Comparison of ENCODE assay signal across 8 cellular contexts in genomic region chr17:21239680-21240374, GRCh38. TPM values are rescaled to one million over a fixed set of nuclear protein-coding genes. Genes with fewer than 3 reads are reported as not detected.
DNase-seq lines count a peak whose midpoint lies in the region; ATAC-seq and TF ChIP-seq lines count a peak whose summit lies in the region.
"Had no signal": no experiment of that assay in that cellular context is flagged by ENCODE, and none has a peak within 500 bp of the region (broad histone marks: within the 10 kb centered on the region; RNA-seq: fewer than 3 reads in every experiment).

No MANE protein-coding gene starts in this region.

- peaks cover 0 to 35% (median 21%) of the 10 kb centered on the region in 4 donors for H3K36me3 ChIP-seq in esophagus muscularis mucosa

- peaks cover 5 to 21% (median 16%) of the 10 kb centered on the region in 4 donors for H3K4me1 ChIP-seq in esophagus muscularis mucosa

- no peaks in the 10 kb centered on the region for H3K36me3 Mint-ChIP-seq in nephron (ENCODE audit: low read depth)

- TF ChIP-seq CTCF in choroid plexus epithelial cell (conservative IDR thresholded peaks at IDR 0.05; ENCODE audit: low read depth, low read length) (peak; percentile 67), nephron (IDR thresholded peaks at IDR 0.05; ENCODE audit: unreplicated experiment in 3 of 3) (peak; percentile 37 to 54 (median 54)), esophagus muscularis mucosa (IDR thresholded peaks at IDR 0.05) (peak in 1 of 3 experiments; percentile 47)

- peak overlapping the region in 1 of 3 experiments; percentile 47 for H3K27ac Mint-ChIP-seq in nephron

- no peaks in the 10 kb centered on the region for H3K27me3 ChIP-seq in esophagus muscularis mucosa
- H3K27me3 ChIP-seq: neutrophil had no signal

- H3K27me3 Mint-ChIP-seq in nephron (ENCODE audit: low read depth) = no peaks in the 10 kb centered on the region

- DNase-seq in NCI-H1694 (lab: John Stamatoyannopoulos, UW) (peak; percentile 32), choroid plexus epithelial cell (ENCODE audit: low read depth) (peak; percentile 57), esophagus muscularis mucosa (ENCODE audit: extremely low spot score) (no peak), CD1c-positive myeloid dendritic cell (ENCODE audit: extremely low spot score) (no peak)
- DNase-seq in activated CD8-positive, alpha-beta memory T cell treated with anti-CD3 and anti-CD28 coated beads, Interleukin-2, amount 50 U/mL, for 4 hours = no peak

- no peak overlapping the region for H3K4me3 Mint-ChIP-seq in nephron

- TF ChIP-seq EP300 in esophagus muscularis mucosa (IDR thresholded peaks at IDR 0.05) = no peak

- H3K27ac ChIP-seq in esophagus muscularis mucosa (replicated peaks in 1 of 4) = no peak overlapping the region

- no peaks in the 10 kb centered on the region for H3K9me3 ChIP-seq in esophagus muscularis mucosa
- H3K9me3 ChIP-seq: neutrophil had no signal

- peak; percentile 58 for ATAC-seq in GM18502 (IDR thresholded peaks at IDR 0.05; ENCODE audit: poor library complexity, unreplicated experiment)

- no peaks in the 10 kb centered on the region for H3K9me3 Mint-ChIP-seq in nephron

- no peak overlapping the region for H3K4me3 ChIP-seq in choroid plexus epithelial cell (ENCODE audit: low read depth, low read length)
- H3K4me3 ChIP-seq in esophagus muscularis mucosa = no peak overlapping the region

- intact Hi-C loops in esophagus muscularis mucosa (cut with DNase I) = no loop called here

- WGBS in esophagus muscularis mucosa = 77% methylated on average over 13 of the region's 13 CpGs

- no peaks in the 10 kb centered on the region for H3K4me1 Mint-ChIP-seq in nephron

- no peak for TF ChIP-seq POLR2A in esophagus muscularis mucosa (IDR thresholded peaks at IDR 0.05; ENCODE audit: low read depth)

RNA-seq across cellular contexts. Expression of gene NATD1, which starts 13.4 kb away (rescaled TPM):
- 10 to 100 TPM; 12.3 to 26.2 (median 18.1) TPM for total RNA-seq in esophagus muscularis mucosa

RNA-seq across cellular contexts. Expression of gene TMEM11, which starts 25.9 kb away (rescaled TPM):
- 10 to 100 TPM; 24.1 to 31.0 (median 26.0) TPM for total RNA-seq in esophagus muscularis mucosa

RNA-seq across cellular contexts. Expression of gene MAP2K3, which starts 44.7 kb away (rescaled TPM):
- total RNA-seq in esophagus muscularis mucosa = 10 to 100 TPM; 23.3 to 42.4 (median 30.5) TPM

Comparison
In these comparisons a context has a peak if more than half of its experiments do, and no peak if none do; other contexts are left out.
1. DNase-seq: peak in NCI-H1694 (single experiment) and choroid plexus epithelial cell (single experiment); none in esophagus muscularis mucosa (single experiment), activated CD8-positive, alpha-beta memory T cell treated with anti-CD3 and anti-CD28 coated beads, Interleukin-2, amount 50 U/mL, for 4 hours (single experiment) and CD1c-positive myeloid dendritic cell (single experiment).